In genomic region chr4:28462766-28463165, GRCh38 we compare ENCODE assay signal across 21 cellular contexts.
DNase-seq lines count a peak whose midpoint lies in the region; ATAC-seq, FAIRE-seq and TF ChIP-seq lines count a peak whose summit lies in the region.
"Had no signal": no experiment of that assay in that cellular context is flagged by ENCODE, and none has a peak within 500 bp of the region (broad histone marks: within the 10 kb centered on the region; RNA-seq: fewer than 3 reads in every experiment).

No MANE protein-coding gene starts in this region.

- no peak overlapping the region for H3K27ac Mint-ChIP-seq in stimulated activated naive B cell treated with anti-CD40 and anti-IgM and Interleukin-4, amounts not matched to agents 10 μg/mL and 1 μg/mL and 100 μg/mL, for 72 hours
- H3K27ac Mint-ChIP-seq: stimulated activated effector memory CD8-positive, alpha-beta T cell treated with anti-CD3 and anti-CD28 coated beads, Interleukin-12 subunit alpha, Interleukin-12 subunit beta, amount 100 ng/mL, for 72 hours had no signal

- H3K9ac ChIP-seq in GM23248 (no peak overlapping the region), H1 (replicated peaks in 1 of 4; ENCODE audit: extremely low read depth in 1 of 4, low read depth in 3 of 4, low read length in 3 of 4) (no peak overlapping the region), neural cell (ENCODE audit: low read length) (no peak overlapping the region)
- H3K9ac ChIP-seq: BLaER1 had no signal

- H3K27me3 ChIP-seq in GM23248 (replicated peaks; ENCODE audit: insufficient read depth) (no peaks in the 10 kb centered on the region), H1 (replicated peaks in 1 of 4; ENCODE audit: control insufficient read depth in 3 of 4, extremely low read depth in 1 of 4, insufficient read depth in 3 of 4, low read length in 3 of 4) (no peaks in the 10 kb centered on the region), neural cell (ENCODE audit: insufficient read depth, low read depth, low read length) (no peaks in the 10 kb centered on the region), gastroesophageal sphincter (no peaks in the 10 kb centered on the region)
- H3K27me3 ChIP-seq: BLaER1, esophagus squamous epithelium, pancreas, tibial nerve had no signal

- no peak overlapping the region for H2BK20ac ChIP-seq in H1 (ENCODE audit: low read length)

- H4K20me1 ChIP-seq in GM23248 (ENCODE audit: insufficient read depth) (no peaks in the 10 kb centered on the region), H1 (replicated peaks in 1 of 2; ENCODE audit: control insufficient read depth in 1 of 2, insufficient read depth in 2 of 2, low read length in 2 of 2) (no peaks in the 10 kb centered on the region), neural cell (ENCODE audit: insufficient read depth) (no peaks in the 10 kb centered on the region)
- H4K20me1 ChIP-seq: BLaER1 had no signal

- no peaks in the 10 kb centered on the region for H3K4me1 Mint-ChIP-seq in stimulated activated naive B cell treated with anti-CD40 and anti-IgM and Interleukin-4, amounts not matched to agents 10 μg/mL and 1 μg/mL and 100 μg/mL, for 72 hours
- H3K4me1 Mint-ChIP-seq: stimulated activated effector memory CD8-positive, alpha-beta T cell treated with anti-CD3 and anti-CD28 coated beads, Interleukin-12 subunit alpha, Interleukin-12 subunit beta, amount 100 ng/mL, for 72 hours had no signal

- no peak overlapping the region for H3K18ac ChIP-seq in H1 (ENCODE audit: extremely low read depth, low read length)

- no peak overlapping the region for H3K56ac ChIP-seq in H1 (replicated peaks; ENCODE audit: insufficient read length, low read depth, low read length)

- H3K27ac ChIP-seq in GM23248 (no peak overlapping the region), H1 (ENCODE audit: low read depth, low read length) (no peak overlapping the region), neural cell (ENCODE audit: low read length) (no peak overlapping the region), gastroesophageal sphincter (no peak overlapping the region)
- H3K27ac ChIP-seq: BLaER1, esophagus squamous epithelium, pancreas, tibial nerve had no signal

- intact Hi-C loops in Right ventricle myocardium inferior (cut with DNase I): no loop called here

- H2BK15ac ChIP-seq in H1 (ENCODE audit: low read length): no peak overlapping the region

- H3K4me2 ChIP-seq in GM23248 (ENCODE audit: unreplicated experiment): peak overlapping the region; percentile 21
- H3K4me2 ChIP-seq in H1 (ENCODE audit: insufficient read depth in 1 of 2, low read depth in 2 of 2, low read length in 2 of 2): no peak overlapping the region
- H3K4me2 ChIP-seq in neural cell (ENCODE audit: low read length): no peak overlapping the region
- H3K4me2 ChIP-seq: BLaER1 had no signal

- H4K8ac ChIP-seq in H1 (ENCODE audit: extremely low read depth, insufficient read depth, low read length): no peak overlapping the region

- POLR2A ChIA-PET in H1 (lab: Charles Lee; ENCODE audit: partially characterized antibody): no interaction called here

- DNase-seq in GM23248 (peak; percentile 13), NCI-H69 (lab: John Stamatoyannopoulos, UW) (peak; percentile 42), H1 (ENCODE audit: low read depth in 1 of 2, low spot score in 2 of 2) (no peak), Right ventricle myocardium inferior (ENCODE audit: missing footprints) (no peak)
- no peak for DNase-seq in stimulated activated naive B cell treated with anti-CD40 and anti-IgM and Interleukin-4, amounts not matched to agents 10 μg/mL and 1 μg/mL and 100 μg/mL, for 72 hours
- DNase-seq: activated CD4-positive, alpha-beta T cell treated with anti-CD3 and anti-CD28 coated beads for 48 hours; activated naive CD4-positive, alpha-beta T cell treated with Interleukin-2 at 50 U/mL for 16 hours; dermis blood vessel endothelial cell; DMS153; esophagus squamous epithelium; hippocampal formation; NCI-H1092; pancreas; SHP77 treated with DMSO at 0.1 percent for 48 hours had no signal

- TF ChIP-seq POLR2A in H1 (IDR thresholded peaks at IDR 0.05; ENCODE audit: control extremely low read depth in 1 of 2, low read depth in 2 of 2, low read length in 2 of 2): no peak
- TF ChIP-seq POLR2A in gastroesophageal sphincter (IDR thresholded peaks at IDR 0.05): no peak

- no peak overlapping the region for H4K5ac ChIP-seq in H1 (ENCODE audit: insufficient read length, low read depth, low read length)

- H2AFZ ChIP-seq in GM23248 (peak overlapping the region; percentile 81), H1 (ENCODE audit: low read length) (peak overlapping the region; percentile 98), neural cell (ENCODE audit: low read depth, low read length) (no peak overlapping the region)

- H3K36me3 ChIP-seq in GM23248 (ENCODE audit: low read depth): no peaks in the 10 kb centered on the region
- no peaks in the 10 kb centered on the region for H3K36me3 ChIP-seq in H1 (ENCODE audit: control insufficient read depth in 2 of 4, insufficient read depth in 4 of 4, low read length in 3 of 4)
- no peaks in the 10 kb centered on the region for H3K36me3 ChIP-seq in neural cell (ENCODE audit: insufficient read depth, low read length)
- H3K36me3 ChIP-seq in gastroesophageal sphincter: no peaks in the 10 kb centered on the region
- H3K36me3 ChIP-seq: BLaER1, esophagus squamous epithelium, pancreas, tibial nerve had no signal

- no peaks in the 10 kb centered on the region for H3K36me3 Mint-ChIP-seq in stimulated activated naive B cell treated with anti-CD40 and anti-IgM and Interleukin-4, amounts not matched to agents 10 μg/mL and 1 μg/mL and 100 μg/mL, for 72 hours
- H3K36me3 Mint-ChIP-seq: stimulated activated effector memory CD8-positive, alpha-beta T cell treated with anti-CD3 and anti-CD28 coated beads, Interleukin-12 subunit alpha, Interleukin-12 subunit beta, amount 100 ng/mL, for 72 hours had no signal

- no peaks in the 10 kb centered on the region for H3K23me2 ChIP-seq in H1 (ENCODE audit: low read depth, low read length)

- no peak overlapping the region for H3K23ac ChIP-seq in H1 (ENCODE audit: insufficient read length)

- TF ChIP-seq CTCF in H1 (IDR thresholded peaks at IDR 0.05; ENCODE audit: control extremely low read depth in 1 of 3, insufficient read depth in 1 of 3, low read depth in 1 of 3, low read length in 3 of 3) (peak in 1 of 3 experiments; percentile 37; a peak in 2 of 4 replicates), neural cell (IDR thresholded peaks at IDR 0.05; ENCODE audit: poor library complexity, severe bottlenecking) (peak; percentile 58), gastroesophageal sphincter (IDR thresholded peaks at IDR 0.05) (no peak)

- H3K4me1 ChIP-seq in GM23248 (ENCODE audit: insufficient read depth) (no peaks in the 10 kb centered on the region; the same call in 1 of the 2 replicates), H1 (replicated peaks in 1 of 4; ENCODE audit: control insufficient read depth in 3 of 4, insufficient read depth in 4 of 4, low read length in 3 of 4) (no peaks in the 10 kb centered on the region), gastroesophageal sphincter (no peaks in the 10 kb centered on the region)
- H3K4me1 ChIP-seq: BLaER1, esophagus squamous epithelium, pancreas, tibial nerve had no signal

- H3K79me2 ChIP-seq in GM23248 (ENCODE audit: insufficient read depth) (no peaks in the 10 kb centered on the region), H1 (ENCODE audit: control insufficient read depth in 1 of 2, insufficient read depth in 2 of 2, low read length in 2 of 2) (no peaks in the 10 kb centered on the region), neural cell (replicated peaks; ENCODE audit: insufficient read depth, low read length) (no peaks in the 10 kb centered on the region)

- H3K9me3 ChIP-seq in GM23248 (ENCODE audit: low read depth): no peaks in the 10 kb centered on the region
- no peaks in the 10 kb centered on the region for H3K9me3 ChIP-seq in H1 (ENCODE audit: insufficient read depth in 2 of 2, low read depth in 1 of 2, low read length in 1 of 2)
- H3K9me3 ChIP-seq in neural cell (ENCODE audit: low read length): no peaks in the 10 kb centered on the region
- no peaks in the 10 kb centered on the region for H3K9me3 ChIP-seq in gastroesophageal sphincter
- H3K9me3 ChIP-seq: BLaER1, esophagus squamous epithelium, pancreas, tibial nerve had no signal

- H3K4me3 ChIP-seq in GM23248 (no peak overlapping the region), H1 (ENCODE audit: extremely low read depth in 1 of 4, insufficient read depth in 2 of 4, low read depth in 3 of 4, low read length in 4 of 4) (no peak overlapping the region), neural cell (ENCODE audit: low read length) (no peak overlapping the region), gastroesophageal sphincter (no peak overlapping the region)
- H3K4me3 ChIP-seq: BLaER1, esophagus squamous epithelium, pancreas, tibial nerve had no signal

- H2BK5ac ChIP-seq in H1 (ENCODE audit: low read depth, low read length): no peak overlapping the region

- WGBS in GM23248 (ENCODE audit: low coverage in 1 of 2, low lambda C conversion rate in 2 of 2, missing lambda C conversion rate in 2 of 2), 2 experiments: 7% methylated on average over 3 of the region's 3 CpGs
- WGBS in H1 (ENCODE audit: extremely low coverage in 1 of 2, insufficient coverage in 1 of 2, insufficient read length in 1 of 2, insufficient replicate concordance in 2 of 2, low coverage in 1 of 2, low lambda C conversion rate in 2 of 2, missing lambda C conversion rate in 1 of 2), 2 experiments: 73% methylated on average over 3 of the region's 3 CpGs; no CpG with 5 or more reads in 1 of the 2 experiments
- WGBS in gastroesophageal sphincter (ENCODE audit: low coverage in 1 of 2), 2 donors: 29 to 60% methylated on average over 3 of the region's 3 CpGs

- H2AK5ac ChIP-seq in H1 (ENCODE audit: low read depth, low read length): no peak overlapping the region

- H3K14ac ChIP-seq in H1 (ENCODE audit: insufficient read length): no peak overlapping the region

- no peaks in the 10 kb centered on the region for H3K79me1 ChIP-seq in H1 (ENCODE audit: low read depth, low read length)

- no peak overlapping the region for H4K91ac ChIP-seq in H1 (replicated peaks; ENCODE audit: insufficient read length, low read length)

- H3K9me2 ChIP-seq in GM23248 (ENCODE audit: insufficient read depth) (no peaks in the 10 kb centered on the region), neural cell (ENCODE audit: insufficient read depth, low read length) (no peaks in the 10 kb centered on the region)

- H2BK12ac ChIP-seq in H1 (ENCODE audit: low read depth, low read length): no peak overlapping the region

- H3K4me3 Mint-ChIP-seq in stimulated activated naive B cell treated with anti-CD40 and anti-IgM and Interleukin-4, amounts not matched to agents 10 μg/mL and 1 μg/mL and 100 μg/mL, for 72 hours: no peak overlapping the region
- H3K4me3 Mint-ChIP-seq: stimulated activated effector memory CD8-positive, alpha-beta T cell treated with anti-CD3 and anti-CD28 coated beads, Interleukin-12 subunit alpha, Interleukin-12 subunit beta, amount 100 ng/mL, for 72 hours had no signal

- H3F3A ChIP-seq in GM23248 (ENCODE audit: insufficient read depth) (no peaks in the 10 kb centered on the region), neural cell (ENCODE audit: insufficient read depth, low read length, poor library complexity, severe bottlenecking) (peaks cover 4% of the 10 kb centered on the region)

- TF ChIP-seq EP300 in H1 (IDR thresholded peaks at IDR 0.05; ENCODE audit: borderline replicate concordance in 1 of 2, low read depth in 2 of 2, low read length in 2 of 2): no peak
- no peak for TF ChIP-seq EP300 in neural cell (conservative IDR thresholded peaks at IDR 0.05; ENCODE audit: poor library complexity, severe bottlenecking)
- TF ChIP-seq EP300 in gastroesophageal sphincter (IDR thresholded peaks at IDR 0.05): no peak

- TF ChIP-seq RAD21 in H1 (IDR thresholded peaks at IDR 0.05 in 1 of 2, conservative IDR thresholded peaks at IDR 0.05 in 1 of 2; ENCODE audit: low read depth in 2 of 2, low read length in 2 of 2) (peak; percentile 51 to 55), neural cell (conservative IDR thresholded peaks at IDR 0.05) (peak; percentile 62)

- H3K9me3 Mint-ChIP-seq in stimulated activated naive B cell treated with anti-CD40 and anti-IgM and Interleukin-4, amounts not matched to agents 10 μg/mL and 1 μg/mL and 100 μg/mL, for 72 hours: no peaks in the 10 kb centered on the region

- H3K27me3 Mint-ChIP-seq in stimulated activated naive B cell treated with anti-CD40 and anti-IgM and Interleukin-4, amounts not matched to agents 10 μg/mL and 1 μg/mL and 100 μg/mL, for 72 hours: no peaks in the 10 kb centered on the region

- in situ Hi-C loops in GM23248 (cut with MboI): no loop called here

- no peak for FAIRE-seq in H1 (lab: Jason Lieb, UNC)
- FAIRE-seq: astrocyte, pancreas had no signal

- no peak overlapping the region for H3K4ac ChIP-seq in H1 (replicated peaks; ENCODE audit: insufficient read length, low read depth, low read length)

- CTCF ChIA-PET in H1 (lab: Charles Lee; ENCODE audit: partially characterized antibody): interaction anchor here (0.7 to 1.5 kb wide), 11 partner anchors 10 to 1920 kb away, joined by 3 to 5 read pairs (median 3); no protein-coding TSS in a partner anchor

- no peak overlapping the region for H2BK120ac ChIP-seq in H1 (replicated peaks; ENCODE audit: low read depth, low read length)

- ATAC-seq in gastroesophageal sphincter (no peak), GM18868 (IDR thresholded peaks at IDR 0.05; ENCODE audit: unreplicated experiment) (no peak), Right ventricle myocardium inferior (no peak)
- no peak for ATAC-seq in stimulated activated naive B cell treated with anti-CD40 and anti-IgM and Interleukin-4, amounts not matched to agents 10 μg/mL and 1 μg/mL and 100 μg/mL, for 72 hours (replicated peaks)
- ATAC-seq: pancreas; stimulated activated effector memory CD8-positive, alpha-beta T cell treated with anti-CD3 and anti-CD28 coated beads, Interleukin-12 subunit alpha, Interleukin-12 subunit beta, amount 100 ng/mL, for 72 hours had no signal

Comparison
In these comparisons a context has a peak if more than half of its experiments do, and no peak if none do; other contexts are left out.
1. DNase-seq: peak in GM23248 (single experiment) and NCI-H69 (single experiment); none in H1 (0 of 2), stimulated activated naive B cell treated with anti-CD40 and anti-IgM and Interleukin-4, amounts not matched to agents 10 μg/mL and 1 μg/mL and 100 μg/mL, for 72 hours (single experiment) and Right ventricle myocardium inferior (single experiment).